In the genomic region with DNA sequence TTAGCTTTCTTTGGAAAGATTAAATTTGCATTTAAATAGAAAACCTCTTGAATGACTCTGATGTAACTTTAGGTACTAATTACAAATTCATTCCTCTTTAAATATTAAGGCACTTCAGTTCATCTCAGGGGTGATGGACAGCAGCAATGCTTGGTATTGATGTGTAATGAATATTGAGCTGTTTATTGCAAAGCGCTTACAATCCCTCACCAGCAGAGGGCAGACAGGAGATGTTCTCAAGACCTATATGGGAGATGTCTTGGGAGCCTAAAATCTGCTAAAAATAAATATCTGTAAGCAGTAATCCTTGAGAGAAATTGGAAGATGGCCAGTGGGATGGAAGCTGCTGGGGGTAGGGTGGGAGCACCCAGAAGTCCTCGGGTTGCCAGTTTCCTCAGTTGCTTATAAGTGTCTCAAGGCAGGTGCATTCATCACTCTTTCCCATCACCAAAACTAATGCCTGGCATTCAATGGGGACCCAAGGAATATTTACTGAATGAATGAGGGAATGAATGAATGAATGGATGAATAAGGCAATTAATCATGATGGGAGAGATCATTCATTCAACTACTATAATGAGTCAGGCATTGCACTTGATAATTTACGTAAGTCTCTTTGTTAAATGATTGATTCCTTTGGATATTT, we compare ENCODE assay signal across 8 cellular contexts. TPM values are rescaled to one million over a fixed set of nuclear protein-coding genes. Genes with fewer than 3 reads are reported as not detected.
DNase-seq lines count a peak whose midpoint lies in the region; ATAC-seq and TF ChIP-seq lines count a peak whose summit lies in the region.

No MANE protein-coding gene starts in this region.

- H3K36me3 ChIP-seq in endodermal cell (ENCODE audit: control insufficient read depth, insufficient read depth, low read length), result no peaks in the 10 kb centered on the region
- H3K36me3 ChIP-seq in suprapubic skin, result no peaks in the 10 kb centered on the region

- WGBS in endodermal cell (ENCODE audit: insufficient coverage in 1 of 2, insufficient read length in 1 of 2), 2 experiments, result 32 to 50% methylated on average over 2 to 3 of the region's 3 CpGs
- 24% methylated on average over 3 of the region's 3 CpGs for WGBS in suprapubic skin

- TF ChIP-seq CTCF in AG04449 (IDR thresholded peaks at IDR 0.05; ENCODE audit: insufficient read depth, low read length, missing control alignments) (peak; percentile 73), endodermal cell (conservative IDR thresholded peaks at IDR 0.05) (peak; percentile 93), suprapubic skin (IDR thresholded peaks at IDR 0.05) (peak; percentile 49 to 79)

- no peaks in the 10 kb centered on the region for H3K9me3 ChIP-seq in endodermal cell (ENCODE audit: control insufficient read depth, low read length)
- H3K9me3 ChIP-seq in suprapubic skin, result no peaks in the 10 kb centered on the region

- no peak overlapping the region for H3K4me3 ChIP-seq in AG04449 (ENCODE audit: low read depth, low read length)
- no peak overlapping the region for H3K4me3 ChIP-seq in endodermal cell (ENCODE audit: low read length)
- H3K4me3 ChIP-seq in suprapubic skin, result no peak overlapping the region

- H3K27ac Mint-ChIP-seq in activated CD8-positive, alpha-beta T cell treated with anti-CD3 and anti-CD28 coated beads, Interleukin-2, amount 10 ng/mL, durations not matched to agents 7 days and 5 days, result no peak overlapping the region
- H3K27ac Mint-ChIP-seq in endodermal cell (no peak overlapping the region), naive B cell (peak overlapping the region in 2 of 6 donors; percentile 43 to 65)

- no peak for TF ChIP-seq EP300 in suprapubic skin (IDR thresholded peaks at IDR 0.05)

- H3K27me3 Mint-ChIP-seq in activated CD8-positive, alpha-beta T cell treated with anti-CD3 and anti-CD28 coated beads, Interleukin-2, amount 10 ng/mL, durations not matched to agents 7 days and 5 days (ENCODE audit: low read depth), result peaks cover 21% of the 10 kb centered on the region
- H3K27me3 Mint-ChIP-seq in endodermal cell (ENCODE audit: insufficient read depth) (peaks cover 10% of the 10 kb centered on the region), naive B cell (peaks cover 9 to 31% (median 16%) of the 10 kb centered on the region in 3 donors)

- POLR2A ChIA-PET in AG04449 (lab: Yijun Ruan, JAX), result interaction anchor here (0.8 kb wide), 1 partner anchor 22 kb away, joined by 3 read pairs; no protein-coding TSS in a partner anchor
- POLR2A ChIA-PET in activated CD8-positive, alpha-beta T cell treated with anti-CD3 and anti-CD28 coated beads, Interleukin-2, amount 10 ng/mL, durations not matched to agents 7 days and 5 days (lab: Charles Lee), result interaction anchor here (1.2 kb wide), 1 partner anchor 170 kb away, joined by 6 read pairs; no protein-coding TSS in a partner anchor

- H3K4me1 Mint-ChIP-seq in activated CD8-positive, alpha-beta T cell treated with anti-CD3 and anti-CD28 coated beads, Interleukin-2, amount 10 ng/mL, durations not matched to agents 7 days and 5 days (ENCODE audit: low read depth), result no peaks in the 10 kb centered on the region
- H3K4me1 Mint-ChIP-seq in endodermal cell (peaks cover 34% of the 10 kb centered on the region), naive B cell (peaks cover 30 to 35% (median 31%) of the 10 kb centered on the region in 3 donors)

- no peak overlapping the region for H3K9ac ChIP-seq in endodermal cell (ENCODE audit: extremely low read depth, low read length, poor library complexity, severe bottlenecking)

- H3K4me1 ChIP-seq in endodermal cell (ENCODE audit: control insufficient read depth, insufficient read depth, low read length) (peaks cover 11% of the 10 kb centered on the region), suprapubic skin (peaks cover 11% of the 10 kb centered on the region)

- TF ChIP-seq POLR2A in suprapubic skin (IDR thresholded peaks at IDR 0.05), result no peak

- H3K36me3 Mint-ChIP-seq in activated CD8-positive, alpha-beta T cell treated with anti-CD3 and anti-CD28 coated beads, Interleukin-2, amount 10 ng/mL, durations not matched to agents 7 days and 5 days (ENCODE audit: low read depth), result no peaks in the 10 kb centered on the region
- H3K36me3 Mint-ChIP-seq in endodermal cell (ENCODE audit: low read depth), result no peaks in the 10 kb centered on the region
- H3K36me3 Mint-ChIP-seq in naive B cell, result no peaks in the 10 kb centered on the region

- H3K27me3 ChIP-seq in endodermal cell (ENCODE audit: control insufficient read depth, insufficient read depth, low read length, poor library complexity, severe bottlenecking), result no peaks in the 10 kb centered on the region
- peaks cover 13% of the 10 kb centered on the region for H3K27me3 ChIP-seq in suprapubic skin

- ATAC-seq in activated CD8-positive, alpha-beta T cell treated with anti-CD3 and anti-CD28 coated beads, Interleukin-2, amount 10 ng/mL, durations not matched to agents 7 days and 5 days, result peak; percentile 51
- peak; percentile 53 to 72 for ATAC-seq in naive B cell (ENCODE audit: low read depth in 2 of 2)
- no peak for ATAC-seq in HG02840 (IDR thresholded peaks at IDR 0.05; ENCODE audit: low FRiP score, unreplicated experiment)

- H3K27ac ChIP-seq in endodermal cell (ENCODE audit: low read depth, low read length) (no peak overlapping the region), suprapubic skin (no peak overlapping the region)

- CTCF ChIA-PET in AG04449 (lab: Yijun Ruan, JAX), result interaction anchor here (0.6 to 6.5 kb wide), 78 partner anchors 9 to 523 kb away, joined by 3 to 201 read pairs (median 6); a partner anchor contains a TSS
- CTCF ChIA-PET in activated CD8-positive, alpha-beta T cell treated with anti-CD3 and anti-CD28 coated beads, Interleukin-2, amount 10 ng/mL, durations not matched to agents 7 days and 5 days (lab: Charles Lee), result interaction anchor here (0.6 to 5.9 kb wide), 78 partner anchors 9 to 596 kb away, joined by 3 to 123 read pairs (median 4); a partner anchor contains a TSS

- H3K4me3 Mint-ChIP-seq in activated CD8-positive, alpha-beta T cell treated with anti-CD3 and anti-CD28 coated beads, Interleukin-2, amount 10 ng/mL, durations not matched to agents 7 days and 5 days, result no peak overlapping the region
- H3K4me3 Mint-ChIP-seq in endodermal cell, result no peak overlapping the region
- H3K4me3 Mint-ChIP-seq in naive B cell, result no peak overlapping the region

- DNase-seq in AG04449 (ENCODE audit: low read depth, low spot score) (no peak), H4 (ENCODE audit: low spot score) (peak; percentile 58), NCI-H748 (lab: John Stamatoyannopoulos, UW; ENCODE audit: unreplicated experiment) (peak; percentile 60), endodermal cell (peak; percentile 86), naive B cell (peak; percentile 57), suprapubic skin (ENCODE audit: low spot score in 2 of 2) (no peak)
- DNase-seq in activated CD8-positive, alpha-beta T cell treated with anti-CD3 and anti-CD28 coated beads, Interleukin-2, amount 10 ng/mL, durations not matched to agents 7 days and 5 days, result peak; percentile 79

- H3K9me3 Mint-ChIP-seq in activated CD8-positive, alpha-beta T cell treated with anti-CD3 and anti-CD28 coated beads, Interleukin-2, amount 10 ng/mL, durations not matched to agents 7 days and 5 days (ENCODE audit: insufficient read depth), result no peaks in the 10 kb centered on the region
- H3K9me3 Mint-ChIP-seq in endodermal cell (no peaks in the 10 kb centered on the region), naive B cell (no peaks in the 10 kb centered on the region)

RNA-seq across cellular contexts. Expression of a gene that starts 2.3 kb away (rescaled TPM):
- not detected in 2 replicates for total RNA-seq in H4 (2014; rRNA removed; shearing (Covaris generic))
- not detected for total RNA-seq in activated CD8-positive, alpha-beta T cell treated with anti-CD3 and anti-CD28 coated beads, Interleukin-2, amount 10 ng/mL, durations not matched to agents 7 days and 5 days
- total RNA-seq in endodermal cell (under 1 TPM; 0.38 to 0.53 TPM), suprapubic skin (1 to 10 TPM in 1 of 4 donors, under 1 TPM in 2, not detected in 1; 0.30 to 3.5 (median 0.62) TPM)
- polyA plus RNA-seq in endodermal cell (2013, experiment 1 of 2), result 14.6 TPM
- 13.5 TPM for polyA plus RNA-seq in endodermal cell (2013, experiment 2 of 2)
- polyA plus RNA-seq in naive B cell (ENCODE audit: low read depth in 6 of 6), result 1 to 10 TPM in 1 of 6 donors, under 1 TPM in 4, not detected in 1; 0.26 to 1.3 (median 0.77) TPM

RNA-seq across cellular contexts. Expression of a gene that starts 32.8 kb away (rescaled TPM):
- total RNA-seq in H4 (2014; rRNA removed; shearing (Covaris generic)), result 0.92 and 1.0 TPM in 2 replicates
- 1 to 10 TPM; 1.6 TPM for total RNA-seq in activated CD8-positive, alpha-beta T cell treated with anti-CD3 and anti-CD28 coated beads, Interleukin-2, amount 10 ng/mL, durations not matched to agents 7 days and 5 days
- total RNA-seq in endodermal cell (10 to 100 TPM; 13.4 to 19.1 TPM), suprapubic skin (10 to 100 TPM; 16.2 to 41.2 (median 30.2) TPM)
- 21.8 TPM for polyA plus RNA-seq in endodermal cell (2013, experiment 1 of 2)
- 21.0 TPM for polyA plus RNA-seq in endodermal cell (2013, experiment 2 of 2)
- 100 to 1,000 TPM; 103 to 166 (median 113) TPM for polyA plus RNA-seq in naive B cell (ENCODE audit: low read depth in 6 of 6)

Comparison
In these comparisons a context has a peak if more than half of its experiments do, and no peak if none do; other contexts are left out.
1. DNase-seq: peak in H4 (single experiment), NCI-H748 (single experiment), activated CD8-positive, alpha-beta T cell treated with anti-CD3 and anti-CD28 coated beads, Interleukin-2, amount 10 ng/mL, durations not matched to agents 7 days and 5 days (single experiment), endodermal cell (single experiment) and naive B cell (single experiment); none in AG04449 (single experiment) and suprapubic skin (0 of 2).
2. Peak in every context shown above with its lines, with median percentiles within 50 percentile points of each other: CTCF ChIP-seq.